ENCODE assay signal across 24 cellular contexts in the genomic region with DNA sequence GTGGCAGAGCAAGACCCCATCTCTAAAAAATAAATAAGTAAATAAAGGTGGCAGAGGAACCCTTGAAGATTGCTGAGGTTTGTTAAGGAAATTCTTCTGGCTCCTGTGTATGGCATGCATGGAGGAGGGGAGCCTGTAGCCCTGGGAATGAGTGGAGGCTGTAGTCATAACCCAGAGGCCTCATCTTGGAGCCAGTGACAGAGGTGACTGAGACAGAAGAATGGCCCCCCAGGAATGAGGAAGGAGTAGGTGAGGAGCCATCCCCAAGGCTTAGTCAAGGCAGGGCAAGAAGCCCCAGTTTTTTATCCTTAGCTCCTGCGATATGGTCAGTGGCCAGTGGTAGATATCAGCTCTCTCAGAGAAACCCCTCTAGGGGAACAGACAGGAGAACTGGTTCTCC. TPM values are rescaled to one million over a fixed set of nuclear protein-coding genes. Genes with fewer than 3 reads are reported as not detected.
"Had no signal": no experiment of that assay in that cellular context is flagged by ENCODE, and none has a peak within 500 bp of the region (broad histone marks: within the 10 kb centered on the region; RNA-seq: fewer than 3 reads in every experiment).

No MANE protein-coding gene starts in this region.

- H3K36me3 ChIP-seq: cardiac muscle cell, left ventricle myocardium inferior, upper lobe of right lung, WERI-Rb-1 had no signal

- FAIRE-seq: small intestine, TTC549 had no signal

- DNase-seq: activated CD4-positive, alpha-beta T cell treated with anti-CD3 and anti-CD28 coated beads, Interleukin-2, amount 50 U/mL, for 1 hour; activated CD4-positive, CD25-positive, alpha-beta regulatory T cell treated with anti-CD3 and anti-CD28 coated beads, Interleukin-2, amount 50 U/mL, for 72 hours; activated CD8-positive, alpha-beta memory T cell treated with anti-CD3 and anti-CD28 coated beads, Interleukin-2, amount 50 U/mL, for 4 hours; activated CD8-positive, alpha-beta T cell treated with anti-CD3 and anti-CD28 coated beads, Interleukin-2, amount 10 ng/mL, durations not matched to agents 7 days and 5 days; activated naive CD4-positive, alpha-beta T cell treated with anti-CD3 and anti-CD28 coated beads for 36 hours; activated naive CD8-positive, alpha-beta T cell treated with anti-CD3 and anti-CD28 coated beads, Interleukin-2, amount 10 ng/mL, durations not matched to agents 7 days and 5 days; activated T-cell treated with anti-CD3 and anti-CD28 coated beads, Interleukin-2, amount 50 U/mL, for 4 hours; amniotic stem cell; effector CD8-positive, alpha-beta T cell; foreskin melanocyte; left ventricle myocardium inferior; naive thymus-derived CD4-positive, alpha-beta T cell; occipital lobe; small intestine; stimulated activated CD4-positive, alpha-beta T cell treated with anti-CD3 and anti-CD28 coated beads, Interleukin-2, amount 100 ng/mL, for 24 hours; T-helper 1 cell; testis; upper lobe of right lung; WERI-Rb-1 had no signal

- H3K4me1 ChIP-seq: left ventricle myocardium inferior, testis, upper lobe of right lung had no signal

- H3K27me3 ChIP-seq: cardiac muscle cell, testis, upper lobe of right lung had no signal

- H3K4me3 ChIP-seq: cardiac muscle cell, left ventricle myocardium inferior, testis, upper lobe of right lung had no signal

- ATAC-seq: activated CD8-positive, alpha-beta T cell treated with anti-CD3 and anti-CD28 coated beads, Interleukin-2, amount 10 ng/mL, durations not matched to agents 7 days and 5 days; activated T-cell treated with anti-CD3 and anti-CD28 coated beads, Interleukin-2, amount 50 U/mL, for 4 hours; esophagus mucosa; naive thymus-derived CD4-positive, alpha-beta T cell; sciatic nerve; stimulated activated memory B cell treated with anti-CD40 and anti-IgM and Interleukin-4, amounts not matched to agents 10 μg/mL and 1 μg/mL and 100 μg/mL, for 72 hours; upper lobe of right lung had no signal

- H3K27ac ChIP-seq: cardiac muscle cell, left ventricle myocardium inferior, testis, upper lobe of right lung, WERI-Rb-1 had no signal

- H3K9me3 ChIP-seq: left ventricle myocardium inferior, testis, upper lobe of right lung had no signal

RNA-seq across cellular contexts. Expression of gene BSN, which starts 46.5 kb away (rescaled TPM):
- polyA plus RNA-seq: naive thymus-derived CD4-positive, alpha-beta T cell had no signal
